Comparison of ENCODE assay signal across 17 cellular contexts in the genomic region with DNA sequence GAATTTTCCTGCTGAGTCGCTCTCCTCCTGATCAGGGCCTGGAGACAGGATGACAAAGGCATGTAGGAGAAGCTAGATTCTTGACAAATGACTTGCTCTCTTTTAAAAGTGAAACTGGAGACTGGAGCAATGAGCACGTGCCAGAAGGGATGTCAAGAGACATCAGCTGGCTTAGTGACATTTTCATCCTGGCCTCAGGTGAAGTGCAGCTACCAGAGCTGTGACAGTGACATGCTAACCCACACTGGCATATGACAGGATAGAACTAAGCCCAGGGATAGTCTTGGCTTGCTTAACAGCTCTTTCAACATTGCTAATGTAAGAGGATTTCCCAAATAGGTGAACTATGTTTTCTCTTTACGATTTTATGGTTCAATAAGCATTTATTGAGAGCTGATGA.
A peak's percentile ranks its signal among the peaks of the same experiment; 100 is the strongest.
DNase-seq lines count a peak whose midpoint lies in the region; ATAC-seq, FAIRE-seq and TF ChIP-seq lines count a peak whose summit lies in the region.
"Had no signal": no experiment of that assay in that cellular context is flagged by ENCODE, and none has a peak within 500 bp of the region (broad histone marks: within the 10 kb centered on the region; RNA-seq: fewer than 3 reads in every experiment).

No MANE protein-coding gene starts in this region.

- no peaks in the 10 kb centered on the region for H3K27me3 ChIP-seq in HepG2 (ENCODE audit: control insufficient read depth in 1 of 2, insufficient read depth in 2 of 2, low read length in 2 of 2)
- no peaks in the 10 kb centered on the region for H3K27me3 ChIP-seq in right lobe of liver
- H3K27me3 ChIP-seq in mesendoderm (ENCODE audit: insufficient read depth, low read length, poor library complexity): no peaks in the 10 kb centered on the region
- H3K27me3 ChIP-seq: BE2C had no signal

- TF ChIP-seq RAD21 in HepG2 (CRISPR knock-in tag; IDR thresholded peaks at IDR 0.05): no peak

- no peak overlapping the region for H2AFZ ChIP-seq in HepG2 (ENCODE audit: low read length)

- no peak overlapping the region for H2BK5ac ChIP-seq in mesendoderm (ENCODE audit: low read length)

- no TSS peak for BruUV-seq in HepG2 (replicated peaks; lab: Mats Ljungman, UMichigan)

- no peaks in the 10 kb centered on the region for H3K4me1 Mint-ChIP-seq in activated CD8-positive, alpha-beta memory T cell treated with anti-CD3 and anti-CD28 coated beads, Interleukin-2, amount 10 ng/mL, durations not matched to agents 7 days and 5 days

- no peaks in the 10 kb centered on the region for H3K79me2 ChIP-seq in HepG2 (ENCODE audit: insufficient read depth, low read length)
- no peaks in the 10 kb centered on the region for H3K79me2 ChIP-seq in mesendoderm (ENCODE audit: control insufficient read depth, insufficient read depth, low read length)

- H3K4me3 ChIP-seq in HepG2 (replicated peaks in 1 of 3; ENCODE audit: insufficient read depth in 1 of 3, low read depth in 2 of 3, low read length in 3 of 3): no peak overlapping the region
- no peak overlapping the region for H3K4me3 ChIP-seq in right lobe of liver
- H3K4me3 ChIP-seq in mesendoderm (ENCODE audit: low read length): no peak overlapping the region

- TF ChIP-seq EP300 in HepG2 (IDR thresholded peaks at IDR 0.05; ENCODE audit: low read depth in 2 of 2, low read length in 2 of 2) (no peak), HepG2 (CRISPR knock-in tag; IDR thresholded peaks at IDR 0.05; ENCODE audit: borderline replicate concordance) (no peak)

- WGBS in HepG2 (ENCODE audit: low lambda C conversion rate): 4% methylated on average over 3 of the region's 3 CpGs
- WGBS in right lobe of liver (ENCODE audit: insufficient coverage, low coverage, low lambda C conversion rate, missing lambda C conversion rate): 52% methylated on average over 3 of the region's 3 CpGs
- no CpG with 5 or more reads among the region's 3 CpGs for WGBS in mesendoderm (ENCODE audit: extremely low coverage, insufficient coverage, low lambda C conversion rate)

- H3K4me1 ChIP-seq in HepG2 (ENCODE audit: insufficient read depth, low read length) (no peaks in the 10 kb centered on the region), right lobe of liver (no peaks in the 10 kb centered on the region), mesendoderm (ENCODE audit: control insufficient read depth, low read depth, low read length) (no peaks in the 10 kb centered on the region)
- H3K4me1 ChIP-seq: BE2C had no signal

- no peaks in the 10 kb centered on the region for H3K27me3 Mint-ChIP-seq in activated CD8-positive, alpha-beta memory T cell treated with anti-CD3 and anti-CD28 coated beads, Interleukin-2, amount 10 ng/mL, durations not matched to agents 7 days and 5 days
- H3K27me3 Mint-ChIP-seq: CD4-positive, alpha-beta memory T cell had no signal

- FAIRE-seq in HepG2 (lab: Jason Lieb, UNC): no peak
- FAIRE-seq: D721Med, H1, HTR-8/SVneo, RCC 7860 had no signal

- H4K5ac ChIP-seq in mesendoderm (ENCODE audit: low read length): no peak overlapping the region

- in situ Hi-C loops in HepG2 (cut with HindIII; ENCODE audit: extremely low pct_ligation_motif_present, low pct_unique_long_range_greater_than_20kb) (no loop called here), SK-MEL-5 (cut with HindIII; ENCODE audit: low pct_unique_long_range_greater_than_20kb, low sequenced_read_pairs) (no loop called here)

- H3K4me2 ChIP-seq in HepG2 (ENCODE audit: low read depth, low read length) (no peak overlapping the region), mesendoderm (ENCODE audit: low read length) (no peak overlapping the region)

- no peak overlapping the region for H2BK15ac ChIP-seq in mesendoderm (replicated peaks; ENCODE audit: low read depth)

- no peak overlapping the region for H3K27ac ChIP-seq in HepG2 (ENCODE audit: extremely low read length, insufficient read depth, low read length)
- H3K27ac ChIP-seq in right lobe of liver: no peak overlapping the region
- H3K27ac ChIP-seq in mesendoderm (ENCODE audit: low read depth, low read length): no peak overlapping the region

- H3K9ac ChIP-seq in HepG2 (ENCODE audit: insufficient read depth, low read depth, low read length) (no peak overlapping the region), mesendoderm (ENCODE audit: low read length) (no peak overlapping the region)

- no peak overlapping the region for H3K4ac ChIP-seq in mesendoderm (ENCODE audit: low read depth, low read length)

- H3K36me3 ChIP-seq in HepG2 (replicated peaks in 1 of 2; ENCODE audit: control insufficient read depth in 1 of 2, insufficient read depth in 2 of 2, low read length in 2 of 2) (no peaks in the 10 kb centered on the region), right lobe of liver (no peaks in the 10 kb centered on the region), mesendoderm (ENCODE audit: control insufficient read depth, insufficient read depth, low read length) (no peaks in the 10 kb centered on the region)
- H3K36me3 ChIP-seq: BE2C had no signal

- H4K8ac ChIP-seq in mesendoderm (ENCODE audit: low read depth, low read length): no peak overlapping the region

- no peak overlapping the region for H3K56ac ChIP-seq in mesendoderm (ENCODE audit: low read length)

- no peak overlapping the region for H2BK120ac ChIP-seq in mesendoderm (ENCODE audit: low read depth, low read length)

- no peaks in the 10 kb centered on the region for H3K79me1 ChIP-seq in mesendoderm (ENCODE audit: low read length)

- intact Hi-C loops in HepG2 (cut with micrococcal nuclease; ENCODE audit: unreplicated experiment) (no loop called here), right lobe of liver (cut with DNase I) (no loop called here)

- H3K27ac Mint-ChIP-seq in activated CD8-positive, alpha-beta memory T cell treated with anti-CD3 and anti-CD28 coated beads, Interleukin-2, amount 10 ng/mL, durations not matched to agents 7 days and 5 days: no peak overlapping the region
- H3K27ac Mint-ChIP-seq: CD4-positive, alpha-beta memory T cell had no signal

- no peak for ATAC-seq in HepG2
- ATAC-seq in right lobe of liver: no peak
- no peak for ATAC-seq in GM21717 (IDR thresholded peaks at IDR 0.05; ENCODE audit: unreplicated experiment)
- ATAC-seq in activated CD8-positive, alpha-beta memory T cell treated with anti-CD3 and anti-CD28 coated beads, Interleukin-2, amount 10 ng/mL, durations not matched to agents 7 days and 5 days: no peak

- H3K4me3 Mint-ChIP-seq in activated CD8-positive, alpha-beta memory T cell treated with anti-CD3 and anti-CD28 coated beads, Interleukin-2, amount 10 ng/mL, durations not matched to agents 7 days and 5 days: no peak overlapping the region
- H3K4me3 Mint-ChIP-seq: CD4-positive, alpha-beta memory T cell had no signal

- POLR2A ChIA-PET in HepG2 (lab: Yijun Ruan, JAX): no interaction called here

- TF ChIP-seq CTCF in HepG2 (CRISPR knock-in tag; IDR thresholded peaks at IDR 0.05) (no peak), right lobe of liver (IDR thresholded peaks at IDR 0.05) (no peak)

- DNase-seq in HepG2 (ENCODE audit: low spot score) (no peak), right lobe of liver (no peak), SK-MEL-5 (ENCODE audit: low read depth, low spot score) (peak; percentile 2), mesendoderm (peak; percentile 34), NCI-H524 treated with DMSO at 0.1 percent for 48 hours (lab: John Stamatoyannopoulos, UW) (no peak)
- DNase-seq in activated CD8-positive, alpha-beta memory T cell treated with anti-CD3 and anti-CD28 coated beads, Interleukin-2, amount 10 ng/mL, durations not matched to agents 7 days and 5 days: no peak
- DNase-seq: BE2C; CD4-positive, alpha-beta memory T cell; NCI-H1105 treated with DMSO at 0.1 percent for 48 hours; NCI-H1930; NCI-H524; SIG-M5 had no signal

- no peak for TF ChIP-seq POLR2A in HepG2 (IDR thresholded peaks at IDR 0.05; ENCODE audit: insufficient read depth in 1 of 2, low read depth in 2 of 2, low read length in 2 of 2)
- TF ChIP-seq POLR2A in right lobe of liver (IDR thresholded peaks at IDR 0.05): no peak

- H3K36me3 Mint-ChIP-seq in activated CD8-positive, alpha-beta memory T cell treated with anti-CD3 and anti-CD28 coated beads, Interleukin-2, amount 10 ng/mL, durations not matched to agents 7 days and 5 days: no peaks in the 10 kb centered on the region
- H3K36me3 Mint-ChIP-seq: CD4-positive, alpha-beta memory T cell had no signal

- no peak overlapping the region for H3K18ac ChIP-seq in mesendoderm (ENCODE audit: low read length)

- peaks cover 15% of the 10 kb centered on the region for H3K9me3 Mint-ChIP-seq in activated CD8-positive, alpha-beta memory T cell treated with anti-CD3 and anti-CD28 coated beads, Interleukin-2, amount 10 ng/mL, durations not matched to agents 7 days and 5 days (ENCODE audit: low read depth)

- no peak overlapping the region for H3K23ac ChIP-seq in mesendoderm (ENCODE audit: low read length)

- no peak overlapping the region for H2AK5ac ChIP-seq in mesendoderm (ENCODE audit: low read length)

- CTCF ChIA-PET in HepG2 (lab: Yijun Ruan, JAX; ENCODE audit: low intra/inter-chr PET ratio, low total read pairs): no interaction called here
- CTCF ChIA-PET in activated CD8-positive, alpha-beta memory T cell treated with anti-CD3 and anti-CD28 coated beads, Interleukin-2, amount 10 ng/mL, durations not matched to agents 7 days and 5 days (lab: Charles Lee): no interaction called here

- peaks cover 73% of the 10 kb centered on the region for H3K9me3 ChIP-seq in HepG2 (ENCODE audit: low read length)
- H3K9me3 ChIP-seq in right lobe of liver: no peaks in the 10 kb centered on the region
- H3K9me3 ChIP-seq: BE2C had no signal

- no peaks in the 10 kb centered on the region for H4K20me1 ChIP-seq in HepG2 (ENCODE audit: insufficient read depth, low read length)

TF ChIP-seq in HepG2, 621 proteins besides CTCF, POLR2A, EP300 and RAD21 (continues in another document):
- TF ChIP-seq CREB1 (IDR thresholded peaks at IDR 0.05) (peak; percentile 66; the same call in 1 of the 2 replicates), CREB1 (CRISPR knock-in tag; IDR thresholded peaks at IDR 0.05) (no peak), XRCC5 (optimal IDR thresholded peaks at IDR 0.05; ENCODE audit: low read length) (no peak), ZNF607 (CRISPR knock-in tag; IDR thresholded peaks at IDR 0.05; ENCODE audit: borderline replicate concordance) (no peak), ESRRA (CRISPR knock-in tag; IDR thresholded peaks at IDR 0.05; ENCODE audit: low read depth) (no peak)
- TF ChIP-seq, protein P1, sequence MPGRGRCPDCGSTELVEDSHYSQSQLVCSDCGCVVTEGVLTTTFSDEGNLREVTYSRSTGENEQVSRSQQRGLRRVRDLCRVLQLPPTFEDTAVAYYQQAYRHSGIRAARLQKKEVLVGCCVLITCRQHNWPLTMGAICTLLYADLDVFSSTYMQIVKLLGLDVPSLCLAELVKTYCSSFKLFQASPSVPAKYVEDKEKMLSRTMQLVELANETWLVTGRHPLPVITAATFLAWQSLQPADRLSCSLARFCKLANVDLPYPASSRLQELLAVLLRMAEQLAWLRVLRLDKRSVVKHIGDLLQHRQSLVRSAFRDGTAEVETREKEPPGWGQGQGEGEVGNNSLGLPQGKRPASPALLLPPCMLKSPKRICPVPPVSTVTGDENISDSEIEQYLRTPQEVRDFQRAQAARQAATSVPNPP (CRISPR knock-in tag; IDR thresholded peaks at IDR 0.05): no peak

Comparison
In these comparisons a context has a peak if more than half of its experiments do, and no peak if none do; other contexts are left out.
1. DNase-seq: peak in SK-MEL-5 (single experiment) and mesendoderm (single experiment); none in HepG2 (single experiment), right lobe of liver (0 of 3), activated CD8-positive, alpha-beta memory T cell treated with anti-CD3 and anti-CD28 coated beads, Interleukin-2, amount 10 ng/mL, durations not matched to agents 7 days and 5 days (single experiment) and NCI-H524 treated with DMSO at 0.1 percent for 48 hours (single experiment).